ENCODE assay signal across 27 cellular contexts in the genomic region with DNA sequence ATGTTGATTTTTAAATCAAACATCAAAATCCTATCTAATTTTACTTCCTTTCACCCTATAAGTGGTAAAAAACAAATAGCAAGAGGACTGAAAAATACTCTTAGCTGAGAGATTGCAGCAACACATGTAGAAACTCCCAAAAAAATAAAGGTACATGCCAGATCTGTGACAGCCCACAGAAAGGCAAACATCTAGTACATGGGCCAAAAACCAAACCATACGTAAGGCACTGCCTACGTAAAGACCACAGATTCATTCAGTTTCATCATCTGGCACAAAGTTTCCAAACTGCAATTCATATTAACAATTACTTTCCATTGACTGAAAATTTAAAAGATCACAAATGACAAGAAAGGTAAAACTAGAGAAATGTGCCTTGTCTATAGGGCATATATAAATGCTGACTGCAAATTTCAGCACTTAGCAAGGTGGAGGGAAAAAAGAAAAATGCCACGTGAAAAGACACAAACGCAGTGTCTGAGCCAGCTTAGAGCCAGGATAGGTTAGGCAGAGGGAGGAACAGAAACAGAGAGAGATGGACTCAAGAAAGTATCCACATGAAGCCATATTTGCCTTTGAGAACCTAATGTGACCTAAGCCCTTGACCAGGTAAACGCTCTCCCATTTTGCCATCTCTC.
DNase-seq lines count a peak whose midpoint lies in the region; ATAC-seq and FAIRE-seq lines count a peak whose summit lies in the region.
"Had no signal": no experiment of that assay in that cellular context is flagged by ENCODE, and none has a peak within 500 bp of the region (broad histone marks: within the 10 kb centered on the region; RNA-seq: fewer than 3 reads in every experiment).

No MANE protein-coding gene starts in this region.

- H3K27ac Mint-ChIP-seq in activated T-cell treated with anti-CD3 and anti-CD28 coated beads, Interleukin-2, amount 50 U/mL, for 72 hours: peak overlapping the region; percentile 21
- H3K27ac Mint-ChIP-seq: T-helper 2 cell treated with Interferon-gamma antibody and Interleukin-4, amounts not matched to agents 5 μg/mL and 100 μg/mL, for 36 hours had no signal

- H3K4me1 Mint-ChIP-seq in activated T-cell treated with anti-CD3 and anti-CD28 coated beads, Interleukin-2, amount 50 U/mL, for 72 hours (ENCODE audit: low read depth): peaks cover 44% of the 10 kb centered on the region

- no peak for DNase-seq in activated T-cell treated with anti-CD3 and anti-CD28 coated beads, Interleukin-2, amount 50 U/mL, for 72 hours
- DNase-seq in activated T-cell treated with anti-CD3 and anti-CD28 coated beads, Interleukin-2, amount 50 U/mL, for 1 hour: no peak
- DNase-seq in fibroblast of the conjunctiva (ENCODE audit: low read depth): peak; percentile 52
- no peak for DNase-seq in substantia nigra (lab: John Stamatoyannopoulos, UW)
- DNase-seq in AG20443 (ENCODE audit: low spot score): no peak
- DNase-seq in GM19239 (ENCODE audit: insufficient read length, low spot score): no peak
- DNase-seq: activated CD4-positive, alpha-beta T cell treated with anti-CD3 and anti-CD28 coated beads, Interleukin-2, amount 50 U/mL, for 4 hours; adrenal gland; Caco-2; dermis blood vessel endothelial cell; DMS79; GF-D8; GM23248; heart left ventricle; HFFc6; left cardiac atrium; NCI-H1417; NCI-H2081; small intestine; stimulated activated CD4-positive, alpha-beta T cell treated with anti-CD3 and anti-CD28 coated beads, Interleukin-2, amount 100 ng/mL, for 24 hours had no signal

- peak; percentile 51 to 75 for ATAC-seq in activated T-cell treated with anti-CD3 and anti-CD28 coated beads, Interleukin-2, amount 50 U/mL, for 72 hours (replicated peaks in 1 of 2)
- ATAC-seq in HG02885 (IDR thresholded peaks at IDR 0.05; ENCODE audit: poor library complexity, unreplicated experiment): no peak
- ATAC-seq: heart left ventricle, left cardiac atrium, SK-N-SH treated with all-trans-retinoic acid at 6 μM for 48 hours had no signal

- H3K27ac ChIP-seq in angular gyrus (ENCODE audit: low read depth, low read length) (peak overlapping the region; percentile 60), substantia nigra (ENCODE audit: low read depth, low read length, poor library complexity, severe bottlenecking) (peak overlapping the region; percentile 43)
- H3K27ac ChIP-seq: adrenal gland; BLaER1 treated with 17β-estradiol and CSF1 and Interleukin-3, amounts not matched to agents 10 nM and 100 nM; heart left ventricle; thoracic aorta had no signal

- no peaks in the 10 kb centered on the region for H3K27me3 Mint-ChIP-seq in activated T-cell treated with anti-CD3 and anti-CD28 coated beads, Interleukin-2, amount 50 U/mL, for 72 hours (ENCODE audit: low read depth)

- peaks cover 0 to 3% of the 10 kb centered on the region in 2 donors for H3K36me3 Mint-ChIP-seq in activated T-cell treated with anti-CD3 and anti-CD28 coated beads, Interleukin-2, amount 50 U/mL, for 72 hours (ENCODE audit: insufficient read depth in 2 of 2)

- peak overlapping the region; percentile 33 to 58 for H3K4me3 Mint-ChIP-seq in activated T-cell treated with anti-CD3 and anti-CD28 coated beads, Interleukin-2, amount 50 U/mL, for 72 hours
- H3K4me3 Mint-ChIP-seq: HFFc6; T-helper 2 cell treated with Interferon-gamma antibody and Interleukin-4, amounts not matched to agents 5 μg/mL and 100 μg/mL, for 36 hours had no signal

- FAIRE-seq in GM19239 (lab: Jason Lieb, UNC): no peak
- FAIRE-seq: bronchial epithelial cell, small intestine had no signal

- H3K9me3 Mint-ChIP-seq in activated T-cell treated with anti-CD3 and anti-CD28 coated beads, Interleukin-2, amount 50 U/mL, for 72 hours: no peaks in the 10 kb centered on the region
- H3K9me3 Mint-ChIP-seq: HFFc6; T-helper 2 cell treated with Interferon-gamma antibody and Interleukin-4, amounts not matched to agents 5 μg/mL and 100 μg/mL, for 36 hours had no signal
